In genomic region chr11:14773755-14774154, GRCh38 we compare ENCODE assay signal across 12 cellular contexts.
DNase-seq lines count a peak whose midpoint lies in the region; ATAC-seq and TF ChIP-seq lines count a peak whose summit lies in the region.
"Had no signal": no experiment of that assay in that cellular context is flagged by ENCODE, and none has a peak within 500 bp of the region (broad histone marks: within the 10 kb centered on the region; RNA-seq: fewer than 3 reads in every experiment).

No MANE protein-coding gene starts in this region.

- H3K4me1 ChIP-seq in mammary epithelial cell (ENCODE audit: insufficient read depth, low read length) (no peaks in the 10 kb centered on the region), Panc1 (ENCODE audit: control insufficient read depth, insufficient read depth, low read length) (no peaks in the 10 kb centered on the region), subcutaneous abdominal adipose tissue (ENCODE audit: control insufficient read depth in 5 of 5, insufficient read depth in 5 of 5, low read length in 5 of 5) (peaks cover 0 to 25% (median 0%) of the 10 kb centered on the region in 5 donors)

- no peaks in the 10 kb centered on the region for H3K79me2 ChIP-seq in mammary epithelial cell (ENCODE audit: insufficient read depth, low read length)

- H4K20me1 ChIP-seq in mammary epithelial cell (ENCODE audit: insufficient read depth, low read length) = no peaks in the 10 kb centered on the region
- H4K20me1 ChIP-seq: BLaER1 had no signal

- CTCF ChIA-PET in mammary epithelial cell (lab: Charles Lee; ENCODE audit: low non-redundant PET) (interaction anchor here (0.7 kb wide), 1 partner anchor 473 kb away, joined by 3 read pairs; no protein-coding TSS in a partner anchor), MCF 10A (lab: Yijun Ruan, JAX) (interaction anchor here (1.0 to 1.4 kb wide), 2 partner anchors 9 to 134 kb away, joined by 3 to 4 read pairs; no protein-coding TSS in a partner anchor), Panc1 (lab: Charles Lee) (no interaction called here)

- peaks cover 82% of the 10 kb centered on the region for H3K27me3 Mint-ChIP-seq in MCF 10A (ENCODE audit: insufficient read depth, unreplicated experiment)

- H3K4me3 Mint-ChIP-seq in MCF 10A (ENCODE audit: unreplicated experiment) = no peak overlapping the region

- H3K27ac Mint-ChIP-seq in MCF 10A (ENCODE audit: low read depth, unreplicated experiment) = no peak overlapping the region

- in situ Hi-C loops in mammary epithelial cell (cut with MboI; ENCODE audit: low sequenced_read_pairs in 2 of 2) = no loop called here
- in situ Hi-C loops in Panc1 (cut with HindIII; ENCODE audit: low pct_unique_long_range_greater_than_20kb, low sequenced_read_pairs) = no loop called here

- H2AFZ ChIP-seq in mammary epithelial cell (ENCODE audit: low read depth, low read length) = no peak overlapping the region

- H3K9me3 ChIP-seq in mammary epithelial cell (replicated peaks; ENCODE audit: insufficient read depth, low read length) = no peaks in the 10 kb centered on the region
- H3K9me3 ChIP-seq in Panc1 (ENCODE audit: control insufficient read depth, insufficient read depth, low read depth, low read length) = no peaks in the 10 kb centered on the region
- no peaks in the 10 kb centered on the region for H3K9me3 ChIP-seq in subcutaneous abdominal adipose tissue (ENCODE audit: control insufficient read depth in 5 of 5, low read length in 5 of 5)

- POLR2A ChIA-PET in MCF 10A (lab: Yijun Ruan, JAX) (interaction anchor here (0.7 to 1.4 kb wide), 3 partner anchors 9 to 438 kb away, joined by 3 to 10 read pairs (median 3); no protein-coding TSS in a partner anchor), Panc1 (lab: Charles Lee) (no interaction called here)

- no peaks in the 10 kb centered on the region for H3K9me3 Mint-ChIP-seq in MCF 10A (ENCODE audit: unreplicated experiment)

- no peaks in the 10 kb centered on the region for H3K4me1 Mint-ChIP-seq in MCF 10A (ENCODE audit: insufficient read depth, unreplicated experiment)

- 54% methylated on average over 1 of the region's 1 CpG for WGBS in mammary epithelial cell (ENCODE audit: low coverage, missing lambda C conversion rate)

- H3K27me3 ChIP-seq in mammary epithelial cell (ENCODE audit: insufficient read depth, low read length) (peaks cover 4% of the 10 kb centered on the region), Panc1 (ENCODE audit: control insufficient read depth, insufficient read depth, low read length) (no peaks in the 10 kb centered on the region), subcutaneous abdominal adipose tissue (ENCODE audit: control insufficient read depth in 5 of 5, insufficient read depth in 4 of 5, low read length in 5 of 5) (no peaks in the 10 kb centered on the region)
- H3K27me3 ChIP-seq: BLaER1 had no signal

- intact Hi-C loops in mammary epithelial cell (cut with micrococcal nuclease) (loop anchor here (5.0 kb wide), 1 partner anchor 236 kb away; no protein-coding TSS in a partner anchor), MCF 10A (cut with micrococcal nuclease) (no loop called here), Panc1 (cut with micrococcal nuclease; ENCODE audit: unreplicated experiment) (no loop called here)

- BruUV-seq in mammary epithelial cell (replicated peaks; lab: Mats Ljungman, UMichigan) (no TSS peak), MCF 10A (replicated peaks; lab: Mats Ljungman, UMichigan) (no TSS peak), Panc1 (replicated peaks; lab: Mats Ljungman, UMichigan) (no TSS peak)

- DNase-seq in mammary epithelial cell = no peak
- no peak for DNase-seq in MCF 10A (ENCODE audit: unreplicated experiment)
- no peak for DNase-seq in Panc1 (ENCODE audit: low read depth, low spot score)
- peak; percentile 5 for DNase-seq in fibroblast of mammary gland (ENCODE audit: low read depth)
- DNase-seq in amygdala (lab: John Stamatoyannopoulos, UW) = no peak
- DNase-seq in stimulated activated CD4-positive, alpha-beta T cell treated with anti-CD3 and anti-CD28 coated beads, Interleukin-4, amount 100 ng/mL, for 1 hour = no peak
- DNase-seq: aorta, hippocampal formation had no signal

- TF ChIP-seq CTCF in mammary epithelial cell (conservative IDR thresholded peaks at IDR 0.05 in 1 of 2, IDR thresholded peaks at IDR 0.05 in 1 of 2; ENCODE audit: extremely low read depth in 1 of 2, insufficient read depth in 1 of 2, low read depth in 1 of 2, low read length in 2 of 2) (peak; percentile 19 to 24), MCF 10A (IDR thresholded peaks at IDR 0.05; ENCODE audit: unreplicated experiment) (no peak), Panc1 (IDR thresholded peaks at IDR 0.05) (peak; percentile 40), fibroblast of mammary gland (conservative IDR thresholded peaks at IDR 0.05; ENCODE audit: control insufficient read depth, insufficient read depth, low read depth, low read length) (peak; percentile 32)

- H3K36me3 ChIP-seq in mammary epithelial cell (ENCODE audit: insufficient read depth, low read length) (no peaks in the 10 kb centered on the region), Panc1 (ENCODE audit: control insufficient read depth, insufficient read depth, low read length) (no peaks in the 10 kb centered on the region; the same call in 1 of the 2 replicates), subcutaneous abdominal adipose tissue (ENCODE audit: control insufficient read depth in 5 of 5, insufficient read depth in 5 of 5, low read length in 5 of 5) (peaks cover 0 to 6% (median 3%) of the 10 kb centered on the region in 5 donors)

- H3K4me2 ChIP-seq in mammary epithelial cell (ENCODE audit: insufficient read depth, low read depth, low read length) = no peak overlapping the region
- H3K4me2 ChIP-seq: BLaER1 had no signal

- H3K9ac ChIP-seq in mammary epithelial cell (ENCODE audit: insufficient read depth, low read length) = no peak overlapping the region
- H3K9ac ChIP-seq in subcutaneous abdominal adipose tissue (ENCODE audit: low read length in 5 of 5) = peak overlapping the region in 1 of 5 donors; percentile 10
- H3K9ac ChIP-seq: BLaER1 had no signal

- ATAC-seq in Panc1 (no peak), GM18861 (IDR thresholded peaks at IDR 0.05; ENCODE audit: unreplicated experiment) (no peak)
- ATAC-seq: activated CD4-positive, CD25-positive, alpha-beta regulatory T cell treated with anti-CD3 and anti-CD28 coated beads, Interleukin-2, amount 50 U/mL, for 24 hours had no signal

- H3K27ac ChIP-seq in mammary epithelial cell (ENCODE audit: insufficient read depth, low read depth, low read length) (no peak overlapping the region), Panc1 (ENCODE audit: low read length) (no peak overlapping the region), subcutaneous abdominal adipose tissue (ENCODE audit: low read depth, low read length) (peak overlapping the region; percentile 47)
- H3K27ac ChIP-seq: BLaER1 had no signal

- H3K4me3 ChIP-seq in mammary epithelial cell (replicated peaks in 1 of 3; ENCODE audit: insufficient read depth in 1 of 3, low read depth in 2 of 3, low read length in 3 of 3) = no peak overlapping the region
- H3K4me3 ChIP-seq in Panc1 (ENCODE audit: low read depth in 2 of 2, low read length in 2 of 2) = no peak overlapping the region
- no peak overlapping the region for H3K4me3 ChIP-seq in fibroblast of mammary gland (ENCODE audit: control insufficient read depth, low read depth, low read length)
- no peak overlapping the region for H3K4me3 ChIP-seq in subcutaneous abdominal adipose tissue (ENCODE audit: low read depth in 1 of 5, low read length in 5 of 5)
- H3K4me3 ChIP-seq: BLaER1 had no signal

- dilution Hi-C loops in mammary epithelial cell (cut with HindIII; ENCODE audit: low sequenced_read_pairs) = no loop called here

- H3K36me3 Mint-ChIP-seq in MCF 10A (ENCODE audit: insufficient read depth, unreplicated experiment) = no peaks in the 10 kb centered on the region
